In genomic region chr5:127587246-127587917, GRCh38 we compare ENCODE assay signal across 26 cellular contexts.
DNase-seq lines count a peak whose midpoint lies in the region; ATAC-seq and TF ChIP-seq lines count a peak whose summit lies in the region.
"Had no signal": no experiment of that assay in that cellular context is flagged by ENCODE, and none has a peak within 500 bp of the region (broad histone marks: within the 10 kb centered on the region; RNA-seq: fewer than 3 reads in every experiment).

No MANE protein-coding gene starts in this region.

- TF ChIP-seq CTCF in OCI-LY7 (conservative IDR thresholded peaks at IDR 0.05; ENCODE audit: low read length): no peak
- TF ChIP-seq CTCF in suprapubic skin (IDR thresholded peaks at IDR 0.05): no peak

- H3K4me3 ChIP-seq in GM08714 (ENCODE audit: low read length) (peak overlapping the region; percentile 49; the same call in 1 of the 2 replicates), OCI-LY7 (ENCODE audit: low read depth, low read length, poor library complexity, severe bottlenecking) (no peak overlapping the region), suprapubic skin (no peak overlapping the region)
- H3K4me3 ChIP-seq in effector memory CD4-positive, alpha-beta T cell (ENCODE audit: insufficient read depth, low read depth, low read length, poor library complexity, severe bottlenecking): no peak overlapping the region
- H3K4me3 ChIP-seq: gastroesophageal sphincter, SJSA1, testis had no signal

- no peak for TF ChIP-seq EP300 in suprapubic skin (IDR thresholded peaks at IDR 0.05)

- H3K27ac Mint-ChIP-seq in immature natural killer cell: peak overlapping the region in 5 of 6 donors; percentile 42 to 68 (median 54)
- H3K27ac Mint-ChIP-seq: activated naive CD4-positive, alpha-beta T cell treated with anti-CD3 and anti-CD28 coated beads, Interleukin-2, amount 50 U/mL, for 24 hours; activated T-helper 17 cell treated with anti-CD3 and anti-CD28 coated beads, Interleukin-2, amount 50 U/mL, for 72 hours; dendritic cell treated with granulocyte-macrophage colony-stimulating factor and Interleukin-4, amounts not matched to agents 40 ng/mL and 50 ng/mL, for 4 days; T-helper 1 cell treated with Interleukin-12 subunit alpha and Interleukin-12 subunit beta and Interleukin-4 antibody, amounts not matched to agents 30 μg/mL and 1 μg/mL, for 36 hours had no signal

- no peaks in the 10 kb centered on the region for H3K79me2 ChIP-seq in OCI-LY7 (ENCODE audit: insufficient read depth, low read depth, low read length)
- H3K79me2 ChIP-seq: parathyroid adenoma had no signal

- H3K36me3 ChIP-seq in OCI-LY7 (ENCODE audit: insufficient read depth, low read length) (no peaks in the 10 kb centered on the region), suprapubic skin (no peaks in the 10 kb centered on the region)
- H3K36me3 ChIP-seq in effector memory CD4-positive, alpha-beta T cell (ENCODE audit: control insufficient read depth, insufficient read depth, low read length): no peaks in the 10 kb centered on the region
- H3K36me3 ChIP-seq: gastroesophageal sphincter, SJSA1, WERI-Rb-1 had no signal

- BruUV-seq in OCI-LY7 (replicated peaks; lab: Mats Ljungman, UMichigan): no TSS peak

- peak overlapping the region; percentile 85 for H2AFZ ChIP-seq in OCI-LY7 (ENCODE audit: low read length)
- H2AFZ ChIP-seq: parathyroid adenoma had no signal

- peaks cover 18 to 22% of the 10 kb centered on the region in 2 donors for H3K4me1 Mint-ChIP-seq in immature natural killer cell
- H3K4me1 Mint-ChIP-seq: activated naive CD4-positive, alpha-beta T cell treated with anti-CD3 and anti-CD28 coated beads, Interleukin-2, amount 50 U/mL, for 24 hours; activated T-helper 17 cell treated with anti-CD3 and anti-CD28 coated beads, Interleukin-2, amount 50 U/mL, for 72 hours had no signal

- peak; percentile 33 for ATAC-seq in GM18909 (IDR thresholded peaks at IDR 0.05; ENCODE audit: poor library complexity, unreplicated experiment)
- no peak for ATAC-seq in GM21737 (IDR thresholded peaks at IDR 0.05; ENCODE audit: unreplicated experiment)
- ATAC-seq: gastroesophageal sphincter, right cardiac atrium had no signal

- peak overlapping the region in 2 of 5 donors; percentile 56 to 57 for H3K4me3 Mint-ChIP-seq in immature natural killer cell
- H3K4me3 Mint-ChIP-seq: activated naive CD4-positive, alpha-beta T cell treated with anti-CD3 and anti-CD28 coated beads, Interleukin-2, amount 50 U/mL, for 24 hours; activated T-helper 17 cell treated with anti-CD3 and anti-CD28 coated beads, Interleukin-2, amount 50 U/mL, for 72 hours; dendritic cell treated with granulocyte-macrophage colony-stimulating factor and Interleukin-4, amounts not matched to agents 40 ng/mL and 50 ng/mL, for 4 days; neural crest cell; T-helper 1 cell treated with Interleukin-12 subunit alpha and Interleukin-12 subunit beta and Interleukin-4 antibody, amounts not matched to agents 30 μg/mL and 1 μg/mL, for 36 hours had no signal

- H3K9me3 ChIP-seq in OCI-LY7 (ENCODE audit: low read length): no peaks in the 10 kb centered on the region
- no peaks in the 10 kb centered on the region for H3K9me3 ChIP-seq in suprapubic skin
- no peaks in the 10 kb centered on the region for H3K9me3 ChIP-seq in effector memory CD4-positive, alpha-beta T cell (ENCODE audit: control insufficient read depth, low read length)
- H3K9me3 ChIP-seq: gastroesophageal sphincter, SJSA1, testis had no signal

- H3K27me3 ChIP-seq in suprapubic skin: no peaks in the 10 kb centered on the region
- no peaks in the 10 kb centered on the region for H3K27me3 ChIP-seq in effector memory CD4-positive, alpha-beta T cell (replicated peaks; ENCODE audit: control insufficient read depth, insufficient read depth, low read length, poor library complexity, severe bottlenecking)
- H3K27me3 ChIP-seq: gastroesophageal sphincter, SJSA1, testis had no signal

- no peak for TF ChIP-seq POLR2A in suprapubic skin (IDR thresholded peaks at IDR 0.05)

- no peaks in the 10 kb centered on the region for H3K9me2 ChIP-seq in OCI-LY7 (ENCODE audit: insufficient read depth, low read length)

- peak overlapping the region; percentile 28; the same call in 1 of the 2 replicates for H3K4me2 ChIP-seq in OCI-LY7 (ENCODE audit: low read length)

- peaks cover 0 to 3% (median 0%) of the 10 kb centered on the region in 6 donors for H3K9me3 Mint-ChIP-seq in immature natural killer cell
- H3K9me3 Mint-ChIP-seq: activated naive CD4-positive, alpha-beta T cell treated with anti-CD3 and anti-CD28 coated beads, Interleukin-2, amount 50 U/mL, for 24 hours; activated T-helper 17 cell treated with anti-CD3 and anti-CD28 coated beads, Interleukin-2, amount 50 U/mL, for 72 hours; dendritic cell treated with granulocyte-macrophage colony-stimulating factor and Interleukin-4, amounts not matched to agents 40 ng/mL and 50 ng/mL, for 4 days; neural crest cell; T-helper 1 cell treated with Interleukin-12 subunit alpha and Interleukin-12 subunit beta and Interleukin-4 antibody, amounts not matched to agents 30 μg/mL and 1 μg/mL, for 36 hours had no signal

- H3K27ac ChIP-seq in OCI-LY7 (ENCODE audit: low read depth, low read length, poor library complexity, severe bottlenecking) (no peak overlapping the region), suprapubic skin (no peak overlapping the region)
- no peak overlapping the region for H3K27ac ChIP-seq in effector memory CD4-positive, alpha-beta T cell (ENCODE audit: insufficient read depth, low read length, poor library complexity, severe bottlenecking)
- H3K27ac ChIP-seq: gastroesophageal sphincter, parathyroid adenoma, SJSA1, testis, WERI-Rb-1 had no signal

- 75% methylated on average over 4 of the region's 4 CpGs for WGBS in suprapubic skin

- intact Hi-C loops in OCI-LY7 (cut with micrococcal nuclease; ENCODE audit: unreplicated experiment): no loop called here

- H3K36me3 Mint-ChIP-seq in immature natural killer cell: no peaks in the 10 kb centered on the region
- H3K36me3 Mint-ChIP-seq: activated naive CD4-positive, alpha-beta T cell treated with anti-CD3 and anti-CD28 coated beads, Interleukin-2, amount 50 U/mL, for 24 hours; IgD-negative memory B cell had no signal

- POLR2A ChIA-PET in OCI-LY7 (lab: Charles Lee): interaction anchor here (0.5 to 0.7 kb wide), 2 partner anchors 412 to 440 kb away, joined by 3 read pairs; no protein-coding TSS in a partner anchor

- H3K4me1 ChIP-seq in OCI-LY7 (ENCODE audit: insufficient read depth, low read length, poor library complexity, severe bottlenecking): peaks cover 24% of the 10 kb centered on the region
- no peaks in the 10 kb centered on the region for H3K4me1 ChIP-seq in suprapubic skin
- no peaks in the 10 kb centered on the region for H3K4me1 ChIP-seq in effector memory CD4-positive, alpha-beta T cell (ENCODE audit: control insufficient read depth, insufficient read depth, low read length, poor library complexity, severe bottlenecking)
- H3K4me1 ChIP-seq: parathyroid adenoma, SJSA1, testis had no signal

- CTCF ChIA-PET in OCI-LY7 (lab: Charles Lee; ENCODE audit: unreplicated experiment): no interaction called here

- peaks cover 0 to 4% (median 0%) of the 10 kb centered on the region in 3 donors for H3K27me3 Mint-ChIP-seq in immature natural killer cell (ENCODE audit: low read depth in 3 of 3)
- H3K27me3 Mint-ChIP-seq: dendritic cell treated with granulocyte-macrophage colony-stimulating factor and Interleukin-4, amounts not matched to agents 40 ng/mL and 50 ng/mL, for 4 days had no signal

- peak; percentile 18 for DNase-seq in OCI-LY7 (ENCODE audit: low spot score)
- DNase-seq in immature natural killer cell: peak in 2 of 3 donors; percentile 3 to 10
- DNase-seq in suprapubic skin (ENCODE audit: low spot score in 2 of 2): no peak
- DNase-seq in medulla oblongata (ENCODE audit: extremely low spot score): no peak
- DNase-seq in effector memory CD4-positive, alpha-beta T cell: no peak
- DNase-seq: activated CD4-positive, alpha-beta T cell treated with anti-CD3 and anti-CD28 coated beads, Interleukin-2, amount 50 U/mL, for 1 hour; activated CD8-positive, alpha-beta memory T cell treated with anti-CD3 and anti-CD28 coated beads, Interleukin-2, amount 50 U/mL, for 48 hours; aorta; hypothalamus; right cardiac atrium; stimulated activated CD4-positive, alpha-beta T cell treated with anti-CD3 and anti-CD28 coated beads, Interleukin-4, amount 100 ng/mL, for 24 hours; stimulated activated naive CD4-positive, alpha-beta T cell; testis; WERI-Rb-1 had no signal

- no peaks in the 10 kb centered on the region for H4K20me1 ChIP-seq in OCI-LY7 (ENCODE audit: insufficient read depth, low read length)

Comparison
In these comparisons a context has a peak if more than half of its experiments do, and no peak if none do; other contexts are left out.
1. DNase-seq: peak in OCI-LY7 (single experiment) and immature natural killer cell (2 of 3); none in suprapubic skin (0 of 2), medulla oblongata (single experiment) and effector memory CD4-positive, alpha-beta T cell (0 of 3).